1 cellular context compared by ENCODE assay signal in genomic region chr12:64395739-64396138, GRCh38.
TF ChIP-seq lines count a peak whose summit lies in the region.

No MANE protein-coding gene starts in this region.

TF ChIP-seq in IMR-90, 13 proteins besides CTCF, POLR2A, EP300 and RAD21:
- TF ChIP-seq CHD1 (IDR thresholded peaks at IDR 0.05; ENCODE audit: low read depth, low read length) (no peak), MAZ (IDR thresholded peaks at IDR 0.05; ENCODE audit: borderline replicate concordance, low read depth, low read length) (no peak), RFX5 (IDR thresholded peaks at IDR 0.05; ENCODE audit: low read depth, low read length) (no peak), BHLHE40 (IDR thresholded peaks at IDR 0.05; ENCODE audit: low read depth, low read length) (no peak), SMC3 (IDR thresholded peaks at IDR 0.05; ENCODE audit: low read depth, low read length) (no peak), MAFK (IDR thresholded peaks at IDR 0.05; ENCODE audit: low read depth, low read length) (no peak), CEBPB (IDR thresholded peaks at IDR 0.05; ENCODE audit: low read depth, low read length) (no peak), NFE2L2 (IDR thresholded peaks at IDR 0.05; ENCODE audit: low read depth, low read length) (no peak), MXI1 (IDR thresholded peaks at IDR 0.05; ENCODE audit: borderline replicate concordance, low read depth, low read length) (no peak), RCOR1 (IDR thresholded peaks at IDR 0.05; ENCODE audit: insufficient replicate concordance, low read length) (no peak), FOS (IDR thresholded peaks at IDR 0.05; ENCODE audit: low read depth, low read length) (no peak)
- TF ChIP-seq, protein P1, sequence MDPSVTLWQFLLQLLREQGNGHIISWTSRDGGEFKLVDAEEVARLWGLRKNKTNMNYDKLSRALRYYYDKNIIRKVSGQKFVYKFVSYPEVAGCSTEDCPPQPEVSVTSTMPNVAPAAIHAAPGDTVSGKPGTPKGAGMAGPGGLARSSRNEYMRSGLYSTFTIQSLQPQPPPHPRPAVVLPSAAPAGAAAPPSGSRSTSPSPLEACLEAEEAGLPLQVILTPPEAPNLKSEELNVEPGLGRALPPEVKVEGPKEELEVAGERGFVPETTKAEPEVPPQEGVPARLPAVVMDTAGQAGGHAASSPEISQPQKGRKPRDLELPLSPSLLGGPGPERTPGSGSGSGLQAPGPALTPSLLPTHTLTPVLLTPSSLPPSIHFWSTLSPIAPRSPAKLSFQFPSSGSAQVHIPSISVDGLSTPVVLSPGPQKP (IDR thresholded peaks at IDR 0.05; ENCODE audit: borderline replicate concordance, low read depth, low read length) = no peak
- TF ChIP-seq, protein P2, sequence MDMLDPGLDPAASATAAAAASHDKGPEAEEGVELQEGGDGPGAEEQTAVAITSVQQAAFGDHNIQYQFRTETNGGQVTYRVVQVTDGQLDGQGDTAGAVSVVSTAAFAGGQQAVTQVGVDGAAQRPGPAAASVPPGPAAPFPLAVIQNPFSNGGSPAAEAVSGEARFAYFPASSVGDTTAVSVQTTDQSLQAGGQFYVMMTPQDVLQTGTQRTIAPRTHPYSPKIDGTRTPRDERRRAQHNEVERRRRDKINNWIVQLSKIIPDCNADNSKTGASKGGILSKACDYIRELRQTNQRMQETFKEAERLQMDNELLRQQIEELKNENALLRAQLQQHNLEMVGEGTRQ (IDR thresholded peaks at IDR 0.05; ENCODE audit: low read depth, low read length) = no peak
